9 cellular contexts compared by ENCODE assay signal in genomic region chr17:58127846-58128245, GRCh38. TPM values are rescaled to one million over a fixed set of nuclear protein-coding genes. Genes with fewer than 3 reads are reported as not detected.
"Had no signal": no experiment of that assay in that cellular context is flagged by ENCODE, and none has a peak within 500 bp of the region (broad histone marks: within the 10 kb centered on the region; RNA-seq: fewer than 3 reads in every experiment).

No MANE protein-coding gene starts in this region.

- DNase-seq: GDM1, GF-D8 had no signal

- ATAC-seq: GM12878 had no signal

- H3K4me3 ChIP-seq: GM12878 had no signal

- FAIRE-seq: G401.6, GM12891, GM12892, GM18507, GM19239 had no signal

RNA-seq across cellular contexts. Expression of gene OR4D1, which starts 20.3 kb away (rescaled TPM):
- total RNA-seq: G401, GM12878 had no signal
- polyA plus RNA-seq: GM12878 had no signal

RNA-seq across cellular contexts. Expression of gene OR4D2, which starts 38.9 kb away (rescaled TPM):
- total RNA-seq: G401, GM12878 had no signal
